Comparison of ENCODE assay signal across 1 cellular context in genomic region chr6:5082487-5083306, GRCh38.
A peak's percentile ranks its signal among the peaks of the same experiment; 100 is the strongest.
TF ChIP-seq lines count a peak whose summit lies in the region.

No MANE protein-coding gene starts in this region.

TF ChIP-seq in HepG2, 621 proteins besides CTCF, POLR2A, EP300 and RAD21 (continued from another document and continues in another):
- TF ChIP-seq ZNF687 (CRISPR knock-in tag; IDR thresholded peaks at IDR 0.05) (peak; percentile 99), ATAD3A (CRISPR knock-in tag; IDR thresholded peaks at IDR 0.05) (peak; percentile 79; the same call in 1 of the 2 replicates), ZSCAN31 (CRISPR knock-in tag; IDR thresholded peaks at IDR 0.05; ENCODE audit: low read depth) (no peak; the same call in 1 of the 2 replicates), PCBP1 (IDR thresholded peaks at IDR 0.05; ENCODE audit: borderline replicate concordance, low read depth, low read length) (no peak), ZNF274 (CRISPR knock-in tag; IDR thresholded peaks at IDR 0.05) (peak; percentile 90), DNMT1 (CRISPR knock-in tag; IDR thresholded peaks at IDR 0.05) (no peak), E2F1 (CRISPR knock-in tag; IDR thresholded peaks at IDR 0.05) (no peak), ZFYVE20 (CRISPR knock-in tag; IDR thresholded peaks at IDR 0.05; ENCODE audit: borderline replicate concordance, low read depth) (no peak), TCF7L2 (IDR thresholded peaks at IDR 0.05; ENCODE audit: low read depth, low read length) (no peak), HNF4G (IDR thresholded peaks at IDR 0.05; ENCODE audit: borderline replicate concordance, low read depth, low read length) (peak; percentile 27; the same call in 1 of the 2 replicates), HNF4G (CRISPR knock-in tag; IDR thresholded peaks at IDR 0.05; ENCODE audit: borderline replicate concordance, low read depth) (peak; percentile 76), ZFY (CRISPR knock-in tag; IDR thresholded peaks at IDR 0.05) (peak; percentile 80), ZNF430 (CRISPR knock-in tag; IDR thresholded peaks at IDR 0.05) (no peak), FOSL2 (CRISPR knock-in tag; IDR thresholded peaks at IDR 0.05) (peak; percentile 62), FOXA3 (CRISPR knock-in tag; IDR thresholded peaks at IDR 0.05) (no peak), XRCC5 (optimal IDR thresholded peaks at IDR 0.05; ENCODE audit: low read length) (peak; percentile 66), ZNF138 (CRISPR knock-in tag; IDR thresholded peaks at IDR 0.05; ENCODE audit: low read depth) (peak; percentile 62; the same call in 1 of the 2 replicates), ZNF629 (CRISPR knock-in tag; conservative IDR thresholded peaks at IDR 0.05) (0 out of 2 replicates have a peak, but pooled peaks have one; percentile 11), MED1 (CRISPR knock-in tag; IDR thresholded peaks at IDR 0.05) (peak; percentile 92), TEAD2 (CRISPR knock-in tag; IDR thresholded peaks at IDR 0.05) (no peak), CEBPG (CRISPR knock-in tag; IDR thresholded peaks at IDR 0.05) (no peak), GATAD2A (CRISPR knock-in tag; IDR thresholded peaks at IDR 0.05) (peak; percentile 60), HNF4A (CRISPR knock-in tag; IDR thresholded peaks at IDR 0.05) (peak; percentile 80), DR1 (CRISPR knock-in tag; IDR thresholded peaks at IDR 0.05) (no peak), BCL3 (CRISPR knock-in tag; IDR thresholded peaks at IDR 0.05) (peak; percentile 96), MZF1 (CRISPR knock-in tag; IDR thresholded peaks at IDR 0.05; ENCODE audit: borderline replicate concordance) (no peak), ZNF549 (CRISPR knock-in tag; IDR thresholded peaks at IDR 0.05) (no peak), ZNF143 (CRISPR knock-in tag; IDR thresholded peaks at IDR 0.05) (no peak), ZNF598 (CRISPR knock-in tag; IDR thresholded peaks at IDR 0.05; ENCODE audit: borderline replicate concordance) (peak; percentile 86; the same call in 1 of the 2 replicates), KDM2A (CRISPR knock-in tag; IDR thresholded peaks at IDR 0.05; ENCODE audit: borderline replicate concordance, low read depth) (no peak; the same call in 1 of the 2 replicates), ZNF367 (CRISPR knock-in tag; IDR thresholded peaks at IDR 0.05; ENCODE audit: borderline replicate concordance) (no peak), ZNF496 (CRISPR knock-in tag; IDR thresholded peaks at IDR 0.05; ENCODE audit: insufficient replicate concordance) (no peak), ZFAT (CRISPR knock-in tag; conservative IDR thresholded peaks at IDR 0.05) (no peak), ZNF761 (CRISPR knock-in tag; conservative IDR thresholded peaks at IDR 0.05) (no peak), MLLT10 (CRISPR knock-in tag; IDR thresholded peaks at IDR 0.05) (no peak), CCDC6 (CRISPR knock-in tag; IDR thresholded peaks at IDR 0.05) (0 out of 2 replicates have a peak, but pooled peaks have one; percentile 36), SYNCRIP (IDR thresholded peaks at IDR 0.05; ENCODE audit: insufficient read depth, low read depth, low read length) (no peak), CBX2 (IDR thresholded peaks at IDR 0.05; ENCODE audit: low read depth, low read length) (no peak), CBX2 (CRISPR knock-in tag; IDR thresholded peaks at IDR 0.05; ENCODE audit: low read depth) (no peak), HOXA9 (CRISPR knock-in tag; IDR thresholded peaks at IDR 0.05; ENCODE audit: borderline replicate concordance) (no peak), ZNF275 (CRISPR knock-in tag; IDR thresholded peaks at IDR 0.05; ENCODE audit: borderline replicate concordance) (no peak)
- TF ChIP-seq, protein P1, sequence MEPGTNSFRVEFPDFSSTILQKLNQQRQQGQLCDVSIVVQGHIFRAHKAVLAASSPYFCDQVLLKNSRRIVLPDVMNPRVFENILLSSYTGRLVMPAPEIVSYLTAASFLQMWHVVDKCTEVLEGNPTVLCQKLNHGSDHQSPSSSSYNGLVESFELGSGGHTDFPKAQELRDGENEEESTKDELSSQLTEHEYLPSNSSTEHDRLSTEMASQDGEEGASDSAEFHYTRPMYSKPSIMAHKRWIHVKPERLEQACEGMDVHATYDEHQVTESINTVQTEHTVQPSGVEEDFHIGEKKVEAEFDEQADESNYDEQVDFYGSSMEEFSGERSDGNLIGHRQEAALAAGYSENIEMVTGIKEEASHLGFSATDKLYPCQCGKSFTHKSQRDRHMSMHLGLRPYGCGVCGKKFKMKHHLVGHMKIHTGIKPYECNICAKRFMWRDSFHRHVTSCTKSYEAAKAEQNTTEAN (CRISPR knock-in tag; conservative IDR thresholded peaks at IDR 0.05), result peak; percentile 60; the same call in 1 of the 2 replicates
- TF ChIP-seq, protein P2, sequence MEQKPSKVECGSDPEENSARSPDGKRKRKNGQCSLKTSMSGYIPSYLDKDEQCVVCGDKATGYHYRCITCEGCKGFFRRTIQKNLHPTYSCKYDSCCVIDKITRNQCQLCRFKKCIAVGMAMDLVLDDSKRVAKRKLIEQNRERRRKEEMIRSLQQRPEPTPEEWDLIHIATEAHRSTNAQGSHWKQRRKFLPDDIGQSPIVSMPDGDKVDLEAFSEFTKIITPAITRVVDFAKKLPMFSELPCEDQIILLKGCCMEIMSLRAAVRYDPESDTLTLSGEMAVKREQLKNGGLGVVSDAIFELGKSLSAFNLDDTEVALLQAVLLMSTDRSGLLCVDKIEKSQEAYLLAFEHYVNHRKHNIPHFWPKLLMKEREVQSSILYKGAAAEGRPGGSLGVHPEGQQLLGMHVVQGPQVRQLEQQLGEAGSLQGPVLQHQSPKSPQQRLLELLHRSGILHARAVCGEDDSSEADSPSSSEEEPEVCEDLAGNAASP (CRISPR knock-in tag; IDR thresholded peaks at IDR 0.05; ENCODE audit: borderline replicate concordance), result peak; percentile 84; the same call in 1 of the 2 replicates
- TF ChIP-seq, protein P3, sequence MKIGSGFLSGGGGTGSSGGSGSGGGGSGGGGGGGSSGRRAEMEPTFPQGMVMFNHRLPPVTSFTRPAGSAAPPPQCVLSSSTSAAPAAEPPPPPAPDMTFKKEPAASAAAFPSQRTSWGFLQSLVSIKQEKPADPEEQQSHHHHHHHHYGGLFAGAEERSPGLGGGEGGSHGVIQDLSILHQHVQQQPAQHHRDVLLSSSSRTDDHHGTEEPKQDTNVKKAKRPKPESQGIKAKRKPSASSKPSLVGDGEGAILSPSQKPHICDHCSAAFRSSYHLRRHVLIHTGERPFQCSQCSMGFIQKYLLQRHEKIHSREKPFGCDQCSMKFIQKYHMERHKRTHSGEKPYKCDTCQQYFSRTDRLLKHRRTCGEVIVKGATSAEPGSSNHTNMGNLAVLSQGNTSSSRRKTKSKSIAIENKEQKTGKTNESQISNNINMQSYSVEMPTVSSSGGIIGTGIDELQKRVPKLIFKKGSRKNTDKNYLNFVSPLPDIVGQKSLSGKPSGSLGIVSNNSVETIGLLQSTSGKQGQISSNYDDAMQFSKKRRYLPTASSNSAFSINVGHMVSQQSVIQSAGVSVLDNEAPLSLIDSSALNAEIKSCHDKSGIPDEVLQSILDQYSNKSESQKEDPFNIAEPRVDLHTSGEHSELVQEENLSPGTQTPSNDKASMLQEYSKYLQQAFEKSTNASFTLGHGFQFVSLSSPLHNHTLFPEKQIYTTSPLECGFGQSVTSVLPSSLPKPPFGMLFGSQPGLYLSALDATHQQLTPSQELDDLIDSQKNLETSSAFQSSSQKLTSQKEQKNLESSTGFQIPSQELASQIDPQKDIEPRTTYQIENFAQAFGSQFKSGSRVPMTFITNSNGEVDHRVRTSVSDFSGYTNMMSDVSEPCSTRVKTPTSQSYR (CRISPR knock-in tag; IDR thresholded peaks at IDR 0.05; ENCODE audit: borderline replicate concordance), result peak; percentile 26; the same call in 1 of the 2 replicates
- TF ChIP-seq, protein P4, sequence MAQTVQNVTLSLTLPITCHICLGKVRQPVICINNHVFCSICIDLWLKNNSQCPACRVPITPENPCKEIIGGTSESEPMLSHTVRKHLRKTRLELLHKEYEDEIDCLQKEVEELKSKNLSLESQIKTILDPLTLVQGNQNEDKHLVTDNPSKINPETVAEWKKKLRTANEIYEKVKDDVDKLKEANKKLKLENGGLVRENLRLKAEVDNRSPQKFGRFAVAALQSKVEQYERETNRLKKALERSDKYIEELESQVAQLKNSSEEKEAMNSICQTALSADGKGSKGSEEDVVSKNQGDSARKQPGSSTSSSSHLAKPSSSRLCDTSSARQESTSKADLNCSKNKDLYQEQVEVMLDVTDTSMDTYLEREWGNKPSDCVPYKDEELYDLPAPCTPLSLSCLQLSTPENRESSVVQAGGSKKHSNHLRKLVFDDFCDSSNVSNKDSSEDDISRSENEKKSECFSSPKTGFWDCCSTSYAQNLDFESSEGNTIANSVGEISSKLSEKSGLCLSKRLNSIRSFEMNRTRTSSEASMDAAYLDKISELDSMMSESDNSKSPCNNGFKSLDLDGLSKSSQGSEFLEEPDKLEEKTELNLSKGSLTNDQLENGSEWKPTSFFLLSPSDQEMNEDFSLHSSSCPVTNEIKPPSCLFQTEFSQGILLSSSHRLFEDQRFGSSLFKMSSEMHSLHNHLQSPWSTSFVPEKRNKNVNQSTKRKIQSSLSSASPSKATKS (CRISPR knock-in tag; IDR thresholded peaks at IDR 0.05), result no peak
- TF ChIP-seq, protein P5, sequence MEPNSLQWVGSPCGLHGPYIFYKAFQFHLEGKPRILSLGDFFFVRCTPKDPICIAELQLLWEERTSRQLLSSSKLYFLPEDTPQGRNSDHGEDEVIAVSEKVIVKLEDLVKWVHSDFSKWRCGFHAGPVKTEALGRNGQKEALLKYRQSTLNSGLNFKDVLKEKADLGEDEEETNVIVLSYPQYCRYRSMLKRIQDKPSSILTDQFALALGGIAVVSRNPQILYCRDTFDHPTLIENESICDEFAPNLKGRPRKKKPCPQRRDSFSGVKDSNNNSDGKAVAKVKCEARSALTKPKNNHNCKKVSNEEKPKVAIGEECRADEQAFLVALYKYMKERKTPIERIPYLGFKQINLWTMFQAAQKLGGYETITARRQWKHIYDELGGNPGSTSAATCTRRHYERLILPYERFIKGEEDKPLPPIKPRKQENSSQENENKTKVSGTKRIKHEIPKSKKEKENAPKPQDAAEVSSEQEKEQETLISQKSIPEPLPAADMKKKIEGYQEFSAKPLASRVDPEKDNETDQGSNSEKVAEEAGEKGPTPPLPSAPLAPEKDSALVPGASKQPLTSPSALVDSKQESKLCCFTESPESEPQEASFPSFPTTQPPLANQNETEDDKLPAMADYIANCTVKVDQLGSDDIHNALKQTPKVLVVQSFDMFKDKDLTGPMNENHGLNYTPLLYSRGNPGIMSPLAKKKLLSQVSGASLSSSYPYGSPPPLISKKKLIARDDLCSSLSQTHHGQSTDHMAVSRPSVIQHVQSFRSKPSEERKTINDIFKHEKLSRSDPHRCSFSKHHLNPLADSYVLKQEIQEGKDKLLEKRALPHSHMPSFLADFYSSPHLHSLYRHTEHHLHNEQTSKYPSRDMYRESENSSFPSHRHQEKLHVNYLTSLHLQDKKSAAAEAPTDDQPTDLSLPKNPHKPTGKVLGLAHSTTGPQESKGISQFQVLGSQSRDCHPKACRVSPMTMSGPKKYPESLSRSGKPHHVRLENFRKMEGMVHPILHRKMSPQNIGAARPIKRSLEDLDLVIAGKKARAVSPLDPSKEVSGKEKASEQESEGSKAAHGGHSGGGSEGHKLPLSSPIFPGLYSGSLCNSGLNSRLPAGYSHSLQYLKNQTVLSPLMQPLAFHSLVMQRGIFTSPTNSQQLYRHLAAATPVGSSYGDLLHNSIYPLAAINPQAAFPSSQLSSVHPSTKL (CRISPR knock-in tag; IDR thresholded peaks at IDR 0.05), result peak; percentile 68; the same call in 1 of the 2 replicates
